In the genomic region with DNA sequence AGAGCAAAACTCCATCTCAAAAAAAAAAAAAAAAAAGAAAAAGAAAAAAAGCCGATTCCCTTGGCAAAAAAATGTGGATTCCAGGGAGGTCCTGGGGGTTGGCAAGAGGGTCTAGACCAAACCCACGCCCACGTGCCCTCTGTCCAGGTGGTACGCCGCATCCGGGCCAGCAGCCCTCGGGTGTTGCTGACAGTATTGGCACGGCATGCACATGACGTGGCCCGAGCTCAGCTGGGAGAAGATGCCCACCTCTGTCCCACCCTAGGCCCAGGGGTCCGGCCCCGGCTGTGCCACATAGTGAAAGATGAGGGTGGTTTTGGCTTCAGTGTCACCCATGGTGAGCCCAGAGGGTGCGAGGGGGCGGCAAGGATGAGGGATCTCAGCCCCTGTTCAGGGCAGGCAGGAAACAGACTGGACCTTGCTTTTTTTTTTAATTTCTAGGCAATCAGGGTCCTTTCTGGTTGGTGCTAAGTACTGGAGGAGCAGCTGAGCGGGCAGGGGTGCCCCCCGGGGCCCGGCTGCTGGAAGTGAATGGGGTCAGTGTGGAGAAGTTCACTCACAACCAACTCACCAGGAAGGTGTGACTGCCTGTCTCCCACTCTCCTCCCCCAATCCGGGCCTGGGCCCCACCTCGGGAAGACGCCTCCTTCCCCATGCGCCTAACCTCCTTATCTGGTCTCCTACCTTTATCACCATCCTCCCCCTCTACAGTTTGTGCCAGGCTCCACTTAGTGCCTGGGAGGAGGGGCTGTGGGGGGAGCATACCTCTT, we compare ENCODE assay signal across 3 cellular contexts.
TF ChIP-seq lines count a peak whose summit lies in the region.

No MANE protein-coding gene starts in this region.

TF ChIP-seq in SK-N-SH, 30 proteins besides CTCF, POLR2A, EP300 and RAD21:
- no peak for TF ChIP-seq ZBTB33 (IDR thresholded peaks at IDR 0.05; ENCODE audit: borderline replicate concordance, low read depth)
- no peak for TF ChIP-seq GATA2 (CRISPR knock-in tag; IDR thresholded peaks at IDR 0.05)
- no peak for TF ChIP-seq SMC3 (IDR thresholded peaks at IDR 0.05; ENCODE audit: low read depth, low read length)
- TF ChIP-seq GABPA (IDR thresholded peaks at IDR 0.05; ENCODE audit: low read depth): no peak
- no peak for TF ChIP-seq MAX (IDR thresholded peaks at IDR 0.05; ENCODE audit: low read depth)
- TF ChIP-seq JUND (IDR thresholded peaks at IDR 0.05): no peak
- no peak for TF ChIP-seq MXI1 (IDR thresholded peaks at IDR 0.05; ENCODE audit: low read depth, low read length)
- no peak for TF ChIP-seq TCF12 (IDR thresholded peaks at IDR 0.05)
- no peak for TF ChIP-seq NFIC (IDR thresholded peaks at IDR 0.05; ENCODE audit: borderline replicate concordance)

TF ChIP-seq in SK-N-SH treated with all-trans-retinoic acid at 6 μM for 48 hours, 23 proteins besides CTCF, POLR2A, EP300 and RAD21:
- TF ChIP-seq ZNF70 (CRISPR knock-in tag; IDR thresholded peaks at IDR 0.05) (no peak), ISL1 (CRISPR knock-in tag; IDR thresholded peaks at IDR 0.05) (no peak), PPARA (CRISPR knock-in tag; IDR thresholded peaks at IDR 0.05; ENCODE audit: borderline replicate concordance) (no peak), TCF4 (CRISPR knock-in tag; IDR thresholded peaks at IDR 0.05; ENCODE audit: borderline replicate concordance) (no peak), ZFP3 (CRISPR knock-in tag; IDR thresholded peaks at IDR 0.05) (no peak), ESRRG (CRISPR knock-in tag; IDR thresholded peaks at IDR 0.05) (no peak), TSHZ2 (CRISPR knock-in tag; IDR thresholded peaks at IDR 0.05) (no peak), ZNF565 (CRISPR knock-in tag; conservative IDR thresholded peaks at IDR 0.05; ENCODE audit: low read depth) (no peak), CREB5 (CRISPR knock-in tag; IDR thresholded peaks at IDR 0.05; ENCODE audit: low read depth) (no peak), RARB (CRISPR knock-in tag; IDR thresholded peaks at IDR 0.05) (no peak)

TF ChIP-seq in K562, 482 proteins besides CTCF, POLR2A, EP300 and RAD21:
- TF ChIP-seq NCOA6 (IDR thresholded peaks at IDR 0.05) (no peak), TEAD4 (IDR thresholded peaks at IDR 0.05; ENCODE audit: low read length) (no peak), TEAD4 (CRISPR knock-in tag; IDR thresholded peaks at IDR 0.05; ENCODE audit: borderline replicate concordance) (no peak), ZFP91 (CRISPR knock-in tag; IDR thresholded peaks at IDR 0.05) (no peak), ZNF274 (IDR thresholded peaks at IDR 0.05; ENCODE audit: borderline replicate concordance, low read depth, low read length) (no peak), VEZF1 (CRISPR knock-in tag; IDR thresholded peaks at IDR 0.05) (peak; percentile 43; the same call in 1 of the 2 replicates)
- TF ChIP-seq, protein P1, sequence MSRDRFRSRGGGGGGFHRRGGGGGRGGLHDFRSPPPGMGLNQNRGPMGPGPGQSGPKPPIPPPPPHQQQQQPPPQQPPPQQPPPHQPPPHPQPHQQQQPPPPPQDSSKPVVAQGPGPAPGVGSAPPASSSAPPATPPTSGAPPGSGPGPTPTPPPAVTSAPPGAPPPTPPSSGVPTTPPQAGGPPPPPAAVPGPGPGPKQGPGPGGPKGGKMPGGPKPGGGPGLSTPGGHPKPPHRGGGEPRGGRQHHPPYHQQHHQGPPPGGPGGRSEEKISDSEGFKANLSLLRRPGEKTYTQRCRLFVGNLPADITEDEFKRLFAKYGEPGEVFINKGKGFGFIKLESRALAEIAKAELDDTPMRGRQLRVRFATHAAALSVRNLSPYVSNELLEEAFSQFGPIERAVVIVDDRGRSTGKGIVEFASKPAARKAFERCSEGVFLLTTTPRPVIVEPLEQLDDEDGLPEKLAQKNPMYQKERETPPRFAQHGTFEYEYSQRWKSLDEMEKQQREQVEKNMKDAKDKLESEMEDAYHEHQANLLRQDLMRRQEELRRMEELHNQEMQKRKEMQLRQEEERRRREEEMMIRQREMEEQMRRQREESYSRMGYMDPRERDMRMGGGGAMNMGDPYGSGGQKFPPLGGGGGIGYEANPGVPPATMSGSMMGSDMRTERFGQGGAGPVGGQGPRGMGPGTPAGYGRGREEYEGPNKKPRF (IDR thresholded peaks at IDR 0.05; ENCODE audit: low read depth, low read length): no peak
